In genomic region chr14:21913759-21914158, GRCh38 we compare ENCODE assay signal across 8 cellular contexts.
DNase-seq lines count a peak whose midpoint lies in the region; ATAC-seq, FAIRE-seq and TF ChIP-seq lines count a peak whose summit lies in the region.

No MANE protein-coding gene starts in this region.

- no peaks in the 10 kb centered on the region for H3K27me3 ChIP-seq in osteoblast (ENCODE audit: insufficient read depth, low read length)

- no peak overlapping the region for H2AFZ ChIP-seq in osteoblast (ENCODE audit: low read length)

- DNase-seq in GDM1 (lab: John Stamatoyannopoulos, UW) (peak; percentile 83), OCI-M1 (lab: John Stamatoyannopoulos, UW) (peak; percentile 83), activated T-cell treated with anti-CD3 and anti-CD28 coated beads for 4 hours (peak; percentile 74), fibroblast of villous mesenchyme (ENCODE audit: low read depth) (peak; percentile 71), osteoblast (ENCODE audit: insufficient read length, low spot score, missing footprints) (no peak), urothelium cell line (ENCODE audit: low spot score) (peak; percentile 58)

- H3K4me1 ChIP-seq in osteoblast (ENCODE audit: insufficient read depth, low read length), result no peaks in the 10 kb centered on the region

- H4K20me1 ChIP-seq in osteoblast (ENCODE audit: insufficient read depth, low read length), result no peaks in the 10 kb centered on the region

- H3K4me2 ChIP-seq in osteoblast (ENCODE audit: insufficient read depth, low read length), result no peak overlapping the region

- no peaks in the 10 kb centered on the region for H3K79me2 ChIP-seq in osteoblast (ENCODE audit: insufficient read depth, low read length)

- no peaks in the 10 kb centered on the region for H3K36me3 ChIP-seq in osteoblast (ENCODE audit: insufficient read depth, low read length)

- H3K4me3 ChIP-seq in fibroblast of villous mesenchyme (ENCODE audit: low read depth, low read length) (no peak overlapping the region), osteoblast (ENCODE audit: insufficient read depth, low read length) (no peak overlapping the region)

- no peak for FAIRE-seq in urothelium cell line (lab: Jason Lieb, UNC)

- ATAC-seq in HG03460 (IDR thresholded peaks at IDR 0.05; ENCODE audit: unreplicated experiment), result peak; percentile 71
- no peak for ATAC-seq in HG03457 (IDR thresholded peaks at IDR 0.05; ENCODE audit: unreplicated experiment)

- TF ChIP-seq CTCF in fibroblast of villous mesenchyme (IDR thresholded peaks at IDR 0.05; ENCODE audit: insufficient read depth, low read depth, low read length) (peak; percentile 66), osteoblast (IDR thresholded peaks at IDR 0.05; ENCODE audit: extremely low read depth, low read depth, low read length) (peak; percentile 69)

- H3K27ac ChIP-seq in osteoblast (ENCODE audit: low read depth, low read length), result no peak overlapping the region

- H3K9me3 ChIP-seq in osteoblast (ENCODE audit: low read depth, low read length), result no peaks in the 10 kb centered on the region
